ENCODE assay signal across 8 cellular contexts in genomic region chr10:73647875-73648228, GRCh38. TPM values are rescaled to one million over a fixed set of nuclear protein-coding genes. Genes with fewer than 3 reads are reported as not detected.
DNase-seq lines count a peak whose midpoint lies in the region; ATAC-seq and TF ChIP-seq lines count a peak whose summit lies in the region.

No MANE protein-coding gene starts in this region.

- peak overlapping the region; percentile 80 for H3K4me3 ChIP-seq in coronary artery
- H3K4me3 ChIP-seq in mucosa of descending colon, result peak overlapping the region; percentile 17
- no peak overlapping the region for H3K4me3 ChIP-seq in MG63

- ATAC-seq in mucosa of descending colon (peak; percentile 2), GM18873 (IDR thresholded peaks at IDR 0.05; ENCODE audit: low FRiP score, unreplicated experiment) (no peak)

- peaks cover 10% of the 10 kb centered on the region for H3K27me3 Mint-ChIP-seq in activated naive CD4-positive, alpha-beta T cell treated with anti-CD3 and anti-CD28 coated beads for 36 hours (ENCODE audit: low read depth)
- peaks cover 6% of the 10 kb centered on the region for H3K27me3 Mint-ChIP-seq in type B pancreatic cell

- H3K36me3 Mint-ChIP-seq in activated naive CD4-positive, alpha-beta T cell treated with anti-CD3 and anti-CD28 coated beads for 36 hours (ENCODE audit: low read depth), result no peaks in the 10 kb centered on the region
- H3K36me3 Mint-ChIP-seq in type B pancreatic cell, result no peaks in the 10 kb centered on the region

- peaks cover 7% of the 10 kb centered on the region for H3K4me1 ChIP-seq in mucosa of descending colon (ENCODE audit: low read depth)

- no peaks in the 10 kb centered on the region for H3K9me3 Mint-ChIP-seq in activated naive CD4-positive, alpha-beta T cell treated with anti-CD3 and anti-CD28 coated beads for 36 hours
- no peaks in the 10 kb centered on the region for H3K9me3 Mint-ChIP-seq in type B pancreatic cell

- DNase-seq in activated naive CD4-positive, alpha-beta T cell treated with anti-CD3 and anti-CD28 coated beads for 36 hours, result no peak
- DNase-seq in activated naive CD4-positive, alpha-beta T cell treated with anti-CD3 and anti-CD28 coated beads, Interleukin-2, amount 50 U/mL, for 16 hours, result no peak
- no peak for DNase-seq in coronary artery (ENCODE audit: low spot score)
- DNase-seq in mucosa of descending colon, result no peak
- DNase-seq in type B pancreatic cell (ENCODE audit: extremely low spot score, unreplicated experiment), result no peak
- DNase-seq in MG63, result no peak
- DNase-seq in NCI-H1694 (lab: John Stamatoyannopoulos, UW), result no peak

- H3K27ac Mint-ChIP-seq in activated naive CD4-positive, alpha-beta T cell treated with anti-CD3 and anti-CD28 coated beads for 36 hours, result no peak overlapping the region
- H3K27ac Mint-ChIP-seq in type B pancreatic cell, result no peak overlapping the region

- peaks cover 15% of the 10 kb centered on the region for H3K4me1 Mint-ChIP-seq in activated naive CD4-positive, alpha-beta T cell treated with anti-CD3 and anti-CD28 coated beads for 36 hours (ENCODE audit: low read depth)
- H3K4me1 Mint-ChIP-seq in type B pancreatic cell (ENCODE audit: unreplicated experiment), result peaks cover 20% of the 10 kb centered on the region

- H3K9me3 ChIP-seq in mucosa of descending colon, result no peaks in the 10 kb centered on the region
- no peaks in the 10 kb centered on the region for H3K9me3 ChIP-seq in MG63

- peak overlapping the region; percentile 55 for H3K4me3 Mint-ChIP-seq in activated naive CD4-positive, alpha-beta T cell treated with anti-CD3 and anti-CD28 coated beads for 36 hours
- H3K4me3 Mint-ChIP-seq in type B pancreatic cell, result peak overlapping the region; percentile 83

- CTCF ChIA-PET in activated naive CD4-positive, alpha-beta T cell treated with anti-CD3 and anti-CD28 coated beads for 36 hours (lab: Charles Lee), result interaction anchor here (0.9 to 7.6 kb wide), 3 partner anchors 10 to 118 kb away, joined by 4 to 114 read pairs (median 4); no protein-coding TSS in a partner anchor

- intact Hi-C loops in activated naive CD4-positive, alpha-beta T cell treated with anti-CD3 and anti-CD28 coated beads for 36 hours (cut with micrococcal nuclease), result no loop called here
- intact Hi-C loops in mucosa of descending colon (cut with DNase I, micrococcal nuclease), result no loop called here

- no peak for TF ChIP-seq CTCF in coronary artery (IDR thresholded peaks at IDR 0.05)
- no peak for TF ChIP-seq CTCF in mucosa of descending colon (IDR thresholded peaks at IDR 0.05)
- TF ChIP-seq CTCF in type B pancreatic cell (conservative IDR thresholded peaks at IDR 0.05), result no peak

- no peaks in the 10 kb centered on the region for H3K27me3 ChIP-seq in MG63

- H3K36me3 ChIP-seq in mucosa of descending colon (ENCODE audit: low read depth) (no peaks in the 10 kb centered on the region), MG63 (no peaks in the 10 kb centered on the region)

- H3K27ac ChIP-seq in coronary artery, result peak overlapping the region; percentile 75 to 86

RNA-seq across cellular contexts. Expression of gene MYOZ1, which starts 6.6 kb away (rescaled TPM):
- total RNA-seq in activated naive CD4-positive, alpha-beta T cell treated with anti-CD3 and anti-CD28 coated beads for 36 hours, result not detected
- total RNA-seq in mucosa of descending colon (not detected), type B pancreatic cell (ENCODE audit: low replicate concordance) (0.36 and 0.82 TPM in 2 replicates)
- not detected in 2 replicates for total RNA-seq in MG63 (2014; rRNA removed; shearing (Covaris generic); ENCODE audit: low replicate concordance)

RNA-seq across cellular contexts. Expression of gene SYNPO2L, which starts 8.0 kb away (rescaled TPM):
- not detected for total RNA-seq in activated naive CD4-positive, alpha-beta T cell treated with anti-CD3 and anti-CD28 coated beads for 36 hours
- total RNA-seq in mucosa of descending colon, result under 1 TPM in 1 of 3 donors, not detected in 2; 0.05 TPM
- total RNA-seq in type B pancreatic cell (ENCODE audit: low replicate concordance), result 0.27 TPM in 1 of 2 replicates, not detected in the other
- not detected in 2 replicates for total RNA-seq in MG63 (2014; rRNA removed; shearing (Covaris generic); ENCODE audit: low replicate concordance)

RNA-seq across cellular contexts. Expression of gene AGAP5, which starts 50.1 kb away (rescaled TPM):
- 1 to 10 TPM; 7.8 to 9.0 TPM for total RNA-seq in activated naive CD4-positive, alpha-beta T cell treated with anti-CD3 and anti-CD28 coated beads for 36 hours
- total RNA-seq in mucosa of descending colon (10 to 100 TPM in 1 of 3 donors, 1 to 10 TPM in 2; 6.4 to 12.8 (median 10.0) TPM), type B pancreatic cell (ENCODE audit: low replicate concordance) (4.7 and 10.3 TPM in 2 replicates)
- total RNA-seq in MG63 (2014; rRNA removed; shearing (Covaris generic); ENCODE audit: low replicate concordance), result 1.1 and 3.1 TPM in 2 replicates

RNA-seq across cellular contexts. Expression of gene USP54, which starts 56.7 kb away (rescaled TPM):
- total RNA-seq in activated naive CD4-positive, alpha-beta T cell treated with anti-CD3 and anti-CD28 coated beads for 36 hours, result 1 to 10 TPM; 3.5 to 3.8 TPM
- total RNA-seq in mucosa of descending colon (100 to 1,000 TPM in 2 of 3 donors, 10 to 100 TPM in 1; 97.0 to 149 (median 109) TPM), type B pancreatic cell (ENCODE audit: low replicate concordance) (45.5 and 54.5 TPM in 2 replicates)
- 5.3 and 10.2 TPM in 2 replicates for total RNA-seq in MG63 (2014; rRNA removed; shearing (Covaris generic); ENCODE audit: low replicate concordance)
